ENCODE assay signal across 22 cellular contexts in genomic region chr11:106627694-106628093, GRCh38.
A peak's percentile ranks its signal among the peaks of the same experiment; 100 is the strongest.
DNase-seq lines count a peak whose midpoint lies in the region; ATAC-seq, FAIRE-seq and TF ChIP-seq lines count a peak whose summit lies in the region.
"Had no signal": no experiment of that assay in that cellular context is flagged by ENCODE, and none has a peak within 500 bp of the region (broad histone marks: within the 10 kb centered on the region; RNA-seq: fewer than 3 reads in every experiment).

No MANE protein-coding gene starts in this region.

- H2AFZ ChIP-seq in K562 (ENCODE audit: low read depth, low read length), result no peak overlapping the region
- H2AFZ ChIP-seq: GM23338 had no signal

- H3K9me3 ChIP-seq in breast epithelium (peaks cover 0 to 7% of the 10 kb centered on the region in 2 donors), K562 (replicated peaks; ENCODE audit: control insufficient read depth, insufficient read depth, low read depth, low read length) (no peaks in the 10 kb centered on the region)
- H3K9me3 ChIP-seq: BLaER1 had no signal

- in situ Hi-C loops in K562 (cut with MboI), result no loop called here

- H3K27ac ChIP-seq in breast epithelium (no peak overlapping the region), K562 (ENCODE audit: extremely low read depth, low read depth, low read length) (no peak overlapping the region)
- H3K27ac ChIP-seq: 22Rv1, BLaER1, C4-2B had no signal

- WGBS in K562 (ENCODE audit: insufficient coverage, low coverage, missing lambda C conversion rate), result 2% methylated on average over 6 of the region's 6 CpGs

- H3K36me3 Mint-ChIP-seq in MCF 10A (ENCODE audit: insufficient read depth, unreplicated experiment), result no peaks in the 10 kb centered on the region
- no peaks in the 10 kb centered on the region for H3K36me3 Mint-ChIP-seq in activated CD8-positive, alpha-beta memory T cell treated with anti-CD3 and anti-CD28 coated beads, Interleukin-2, amount 10 ng/mL, durations not matched to agents 7 days and 5 days
- H3K36me3 Mint-ChIP-seq: CD4-positive, CD25-positive, alpha-beta regulatory T cell had no signal

- H3K79me2 ChIP-seq in K562 (ENCODE audit: control insufficient read depth, insufficient read depth, low read length), result no peaks in the 10 kb centered on the region

- TF ChIP-seq RAD21 in K562 (CRISPR knock-in tag; conservative IDR thresholded peaks at IDR 0.05 in 1 of 2, IDR thresholded peaks at IDR 0.05 in 1 of 2), result no peak

- H3K4me3 ChIP-seq in breast epithelium (no peak overlapping the region), K562 (no peak overlapping the region), epithelial cell of esophagus (ENCODE audit: low read length) (no peak overlapping the region)
- H3K4me3 ChIP-seq: BLaER1, GM23338, HAP-1 had no signal

- peak; percentile 23 for DNase-seq in MCF 10A (ENCODE audit: unreplicated experiment)
- DNase-seq in breast epithelium (ENCODE audit: low spot score in 2 of 2), result no peak
- DNase-seq in K562 (ENCODE audit: extremely low read depth in 1 of 4, low spot score in 3 of 4), result no peak
- DNase-seq in epithelial cell of esophagus (ENCODE audit: low read depth), result peak; percentile 52
- no peak for DNase-seq in activated CD8-positive, alpha-beta memory T cell treated with anti-CD3 and anti-CD28 coated beads, Interleukin-2, amount 10 ng/mL, durations not matched to agents 7 days and 5 days
- no peak for DNase-seq in T1000 (lab: John Stamatoyannopoulos, UW)
- DNase-seq: Calu3; CD4-positive, CD25-positive, alpha-beta regulatory T cell; COR-L47; DMS53; DMS79 treated with DMSO at 0.1 percent for 48 hours; GF-D8 had no signal

- H3K4me1 Mint-ChIP-seq in MCF 10A (ENCODE audit: insufficient read depth, unreplicated experiment), result peaks cover 17% of the 10 kb centered on the region
- H3K4me1 Mint-ChIP-seq in activated CD8-positive, alpha-beta memory T cell treated with anti-CD3 and anti-CD28 coated beads, Interleukin-2, amount 10 ng/mL, durations not matched to agents 7 days and 5 days, result no peaks in the 10 kb centered on the region
- H3K4me1 Mint-ChIP-seq: B cell; CD4-positive, CD25-positive, alpha-beta regulatory T cell had no signal

- H3K4me1 ChIP-seq in breast epithelium (no peaks in the 10 kb centered on the region), K562 (replicated peaks in 1 of 2; ENCODE audit: control insufficient read depth in 2 of 2, insufficient read depth in 2 of 2, low read length in 2 of 2) (no peaks in the 10 kb centered on the region)
- H3K4me1 ChIP-seq: BLaER1, HAP-1 had no signal

- peak overlapping the region; percentile 81 for H3K27ac Mint-ChIP-seq in MCF 10A (ENCODE audit: low read depth, unreplicated experiment)
- no peak overlapping the region for H3K27ac Mint-ChIP-seq in activated CD8-positive, alpha-beta memory T cell treated with anti-CD3 and anti-CD28 coated beads, Interleukin-2, amount 10 ng/mL, durations not matched to agents 7 days and 5 days
- H3K27ac Mint-ChIP-seq: B cell; CD4-positive, CD25-positive, alpha-beta regulatory T cell; GM23338 had no signal

- no peak overlapping the region for H3K9ac ChIP-seq in K562 (ENCODE audit: insufficient read depth in 1 of 2, low read depth in 2 of 2, low read length in 2 of 2)
- H3K9ac ChIP-seq: BLaER1 had no signal

- BruUV-seq in MCF 10A (replicated peaks; lab: Mats Ljungman, UMichigan) (no TSS peak), K562 (replicated peaks; lab: Mats Ljungman, UMichigan) (no TSS peak)

- no peaks in the 10 kb centered on the region for H3K27me3 Mint-ChIP-seq in MCF 10A (ENCODE audit: insufficient read depth, unreplicated experiment)
- H3K27me3 Mint-ChIP-seq in activated CD8-positive, alpha-beta memory T cell treated with anti-CD3 and anti-CD28 coated beads, Interleukin-2, amount 10 ng/mL, durations not matched to agents 7 days and 5 days, result no peaks in the 10 kb centered on the region
- H3K27me3 Mint-ChIP-seq: B cell; CD4-positive, CD25-positive, alpha-beta regulatory T cell had no signal

- ATAC-seq in K562, result no peak
- no peak for ATAC-seq in activated CD8-positive, alpha-beta memory T cell treated with anti-CD3 and anti-CD28 coated beads, Interleukin-2, amount 10 ng/mL, durations not matched to agents 7 days and 5 days
- ATAC-seq: GM23338 had no signal

- H4K20me1 ChIP-seq in K562 (replicated peaks; ENCODE audit: control insufficient read depth, insufficient read depth, low read length), result no peaks in the 10 kb centered on the region
- H4K20me1 ChIP-seq: BLaER1 had no signal

- TF ChIP-seq POLR2A in breast epithelium (IDR thresholded peaks at IDR 0.05) (no peak), K562 (conservative IDR thresholded peaks at IDR 0.05) (no peak)

- FAIRE-seq in K562 (lab: Jason Lieb, UNC), result no peak
- FAIRE-seq: A204.1, GM12891, GM18507, H54 had no signal

- intact Hi-C loops in MCF 10A (cut with micrococcal nuclease) (no loop called here), breast epithelium (cut with DNase I; ENCODE audit: low total_unique reads) (no loop called here), K562 (cut with micrococcal nuclease) (no loop called here)

- TF ChIP-seq CTCF in MCF 10A (IDR thresholded peaks at IDR 0.05; ENCODE audit: unreplicated experiment), result no peak
- no peak for TF ChIP-seq CTCF in breast epithelium (IDR thresholded peaks at IDR 0.05)
- no peak for TF ChIP-seq CTCF in K562 (IDR thresholded peaks at IDR 0.05 in 2 of 3, conservative IDR thresholded peaks at IDR 0.05 in 1 of 3; ENCODE audit: insufficient read depth in 2 of 3, low read depth in 1 of 3, low read length in 3 of 3)
- TF ChIP-seq CTCF in epithelial cell of esophagus (IDR thresholded peaks at IDR 0.05; ENCODE audit: insufficient read depth, low read depth, low read length, missing control alignments), result no peak

- H3K36me3 ChIP-seq in breast epithelium, result no peaks in the 10 kb centered on the region
- H3K36me3 ChIP-seq in K562 (ENCODE audit: control insufficient read depth, insufficient read depth, low read length), result no peaks in the 10 kb centered on the region
- H3K36me3 ChIP-seq: BLaER1, HAP-1 had no signal

- POLR2A ChIA-PET in MCF 10A (lab: Yijun Ruan, JAX) (interaction anchor here (0.6 to 1.0 kb wide), 2 partner anchors 8 to 432 kb away, joined by 3 read pairs; no protein-coding TSS in a partner anchor), K562 (lab: Yijun Ruan, JAX) (no interaction called here)

- no peaks in the 10 kb centered on the region for H3K9me1 ChIP-seq in K562 (ENCODE audit: control insufficient read depth, insufficient read depth, low read length)

- no peak overlapping the region for H3K4me3 Mint-ChIP-seq in MCF 10A (ENCODE audit: unreplicated experiment)
- no peak overlapping the region for H3K4me3 Mint-ChIP-seq in activated CD8-positive, alpha-beta memory T cell treated with anti-CD3 and anti-CD28 coated beads, Interleukin-2, amount 10 ng/mL, durations not matched to agents 7 days and 5 days
- H3K4me3 Mint-ChIP-seq: B cell; CD4-positive, CD25-positive, alpha-beta regulatory T cell; GM23338 had no signal

- no peaks in the 10 kb centered on the region for H3K9me3 Mint-ChIP-seq in MCF 10A (ENCODE audit: unreplicated experiment)
- peaks cover 8% of the 10 kb centered on the region for H3K9me3 Mint-ChIP-seq in activated CD8-positive, alpha-beta memory T cell treated with anti-CD3 and anti-CD28 coated beads, Interleukin-2, amount 10 ng/mL, durations not matched to agents 7 days and 5 days (ENCODE audit: low read depth)

- no peaks in the 10 kb centered on the region for H3K27me3 ChIP-seq in breast epithelium
- no peaks in the 10 kb centered on the region for H3K27me3 ChIP-seq in K562 (ENCODE audit: control insufficient read depth in 2 of 2, insufficient read depth in 2 of 2, low read length in 2 of 2)
- H3K27me3 ChIP-seq: BLaER1 had no signal

- no peak overlapping the region for H3K4me2 ChIP-seq in K562 (ENCODE audit: insufficient read depth, low read length)
- H3K4me2 ChIP-seq: BLaER1, GM23338 had no signal

- TF ChIP-seq EP300 in K562 (IDR thresholded peaks at IDR 0.05; ENCODE audit: low read length), result no peak

- CTCF ChIA-PET in MCF 10A (lab: Yijun Ruan, JAX) (no interaction called here), K562 (lab: Yijun Ruan, JAX; ENCODE audit: low intra/inter-chr PET ratio) (no interaction called here)
- CTCF ChIA-PET in activated CD8-positive, alpha-beta memory T cell treated with anti-CD3 and anti-CD28 coated beads, Interleukin-2, amount 10 ng/mL, durations not matched to agents 7 days and 5 days (lab: Charles Lee), result no interaction called here

TF ChIP-seq in K562, 482 proteins besides CTCF, POLR2A, EP300 and RAD21:
- peak; percentile 51 for TF ChIP-seq CEBPB (tag; IDR thresholded peaks at IDR 0.05)
- no peak for TF ChIP-seq ZC3H4 (CRISPR knock-in tag; IDR thresholded peaks at IDR 0.05; ENCODE audit: borderline replicate concordance)
- no peak for TF ChIP-seq CEBPG (CRISPR knock-in tag; IDR thresholded peaks at IDR 0.05)
- peak in 1 of 2 experiments; percentile 77; a peak in 2 of 4 replicates for TF ChIP-seq CEBPG (tag; conservative IDR thresholded peaks at IDR 0.05 in 1 of 2, IDR thresholded peaks at IDR 0.05 in 1 of 2)

Comparison
In these comparisons a context has a peak if more than half of its experiments do, and no peak if none do; other contexts are left out.
1. DNase-seq: peak in MCF 10A (single experiment) and epithelial cell of esophagus (single experiment); none in breast epithelium (0 of 2), K562 (0 of 4), activated CD8-positive, alpha-beta memory T cell treated with anti-CD3 and anti-CD28 coated beads, Interleukin-2, amount 10 ng/mL, durations not matched to agents 7 days and 5 days (single experiment) and T1000 (single experiment).